Comparison of ENCODE assay signal across 23 cellular contexts in the genomic region with DNA sequence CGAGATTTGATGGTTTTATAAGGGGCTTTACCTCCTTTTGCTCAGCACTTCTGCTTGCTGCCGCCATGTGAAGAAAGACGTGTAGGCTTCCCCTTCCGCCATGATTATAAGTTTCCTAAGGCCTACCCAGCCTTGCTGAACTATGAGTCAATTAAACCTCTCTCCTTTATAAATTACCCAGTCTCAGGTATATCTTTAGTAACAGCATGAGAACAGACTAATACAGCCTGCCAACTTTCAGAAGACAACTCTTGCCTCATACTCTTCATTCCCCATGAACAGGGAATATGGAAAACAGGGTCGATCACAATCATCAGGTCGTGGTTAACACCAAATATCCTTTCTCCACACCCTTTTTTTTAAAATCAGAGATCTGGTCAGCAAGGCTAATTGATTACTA.
"Had no signal": no experiment of that assay in that cellular context is flagged by ENCODE, and none has a peak within 500 bp of the region (broad histone marks: within the 10 kb centered on the region; RNA-seq: fewer than 3 reads in every experiment).

No MANE protein-coding gene starts in this region.

- H3K4me3 ChIP-seq: lower lobe of right lung, pancreas, sigmoid colon, spleen, transverse colon, upper lobe of left lung, vagina had no signal

- H3K27me3 ChIP-seq: pancreas, sigmoid colon, spleen, transverse colon, upper lobe of left lung, vagina had no signal

- H3K4me1 ChIP-seq: lower lobe of right lung, pancreas, spleen, transverse colon, upper lobe of left lung, vagina had no signal

- ATAC-seq: left colon; lower lobe of right lung; naive thymus-derived CD8-positive, alpha-beta T cell; pancreas; stimulated activated memory B cell treated with anti-CD40 and anti-IgM and Interleukin-4, amounts not matched to agents 10 μg/mL and 1 μg/mL and 100 μg/mL, for 72 hours; stimulated activated naive CD8-positive, alpha-beta T cell treated with anti-CD3 and anti-CD28 coated beads, Interleukin-15, amount 100 ng/mL, for 72 hours had no signal

- H3K27ac ChIP-seq: lower lobe of right lung, pancreas, sigmoid colon, spleen, transverse colon, upper lobe of left lung, vagina had no signal

- H3K36me3 ChIP-seq: lower lobe of right lung, pancreas, sigmoid colon, spleen, transverse colon, upper lobe of left lung, vagina had no signal

- FAIRE-seq: keratinocyte, pancreas, small intestine had no signal

- H3K9me3 ChIP-seq: lower lobe of right lung, pancreas, sigmoid colon, spleen, transverse colon, upper lobe of left lung, vagina had no signal

- DNase-seq: head of caudate nucleus; hippocampal formation; kidney glomerular epithelial cell; left colon; lower lobe of right lung; mammary epithelial cell; mesenchymal stem cell; naive thymus-derived CD8-positive, alpha-beta T cell; nucleus accumbens; pancreas; sigmoid colon; small intestine; spleen; stimulated activated CD4-positive, alpha-beta T cell treated with anti-CD3 and anti-CD28 coated beads, Interleukin-4, amount 100 ng/mL, for 4 hours; stimulated activated CD8-positive, alpha-beta memory T cell treated with anti-CD3 and anti-CD28 coated beads, Interleukin-4, amount 100 ng/mL, for 48 hours; stimulated activated naive CD4-positive, alpha-beta T cell treated with Interleukin-2 at 50 U/mL for 16 hours; stimulated activated naive CD8-positive, alpha-beta T cell treated with anti-CD3 and anti-CD28 coated beads, Interleukin-15, amount 100 ng/mL, for 72 hours; substantia nigra; transverse colon; upper lobe of left lung had no signal
